In the genomic region with DNA sequence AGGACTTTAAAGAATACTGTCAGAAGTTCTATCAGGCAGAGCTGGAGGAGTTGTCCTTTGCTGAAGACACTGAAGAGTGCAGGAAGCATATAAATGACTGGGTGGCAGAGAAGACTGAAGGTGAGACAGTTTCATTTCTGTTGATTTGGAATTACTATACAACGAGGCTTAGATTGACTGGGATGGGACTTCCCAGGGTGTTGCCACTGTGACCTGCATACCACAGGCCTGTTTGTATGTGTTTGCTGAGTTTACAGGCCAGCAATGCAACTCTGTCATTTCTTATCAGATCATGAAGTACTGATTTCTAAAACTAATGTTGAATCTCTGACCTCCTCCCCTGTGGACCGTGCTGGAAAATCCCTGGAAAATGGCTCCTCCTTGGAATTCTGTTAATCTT, we compare ENCODE assay signal across 29 cellular contexts. TPM values are rescaled to one million over a fixed set of nuclear protein-coding genes. Genes with fewer than 3 reads are reported as not detected.
"Had no signal": no experiment of that assay in that cellular context is flagged by ENCODE, and none has a peak within 500 bp of the region (broad histone marks: within the 10 kb centered on the region; RNA-seq: fewer than 3 reads in every experiment).

No MANE protein-coding gene starts in this region.

- H3K4me3 ChIP-seq: coronary artery, esophagus squamous epithelium, gastroesophageal sphincter, thoracic aorta, upper lobe of right lung had no signal

- ATAC-seq: gastroesophageal sphincter; left cardiac atrium; stimulated activated memory B cell treated with anti-CD40 and anti-IgM and Interleukin-4, amounts not matched to agents 10 μg/mL and 1 μg/mL and 100 μg/mL, for 72 hours had no signal

- H3K27me3 Mint-ChIP-seq: activated naive CD8-positive, alpha-beta T cell treated with anti-CD3 and anti-CD28 coated beads for 36 hours; activated T-cell treated with anti-CD3 and anti-CD28 coated beads, Interleukin-2, amount 50 U/mL, for 24 hours; memory B cell; stimulated activated memory B cell treated with anti-CD40 and anti-IgM and Interleukin-4, amounts not matched to agents 10 μg/mL and 1 μg/mL and 100 μg/mL, for 72 hours had no signal

- DNase-seq: activated CD4-positive, alpha-beta T cell treated with anti-CD3 and anti-CD28 coated beads, Interleukin-2, amount 50 U/mL, for 1 hour; activated CD4-positive, CD25-positive, alpha-beta regulatory T cell treated with anti-CD3 and anti-CD28 coated beads, Interleukin-2, amount 50 U/mL, for 72 hours; activated CD8-positive, alpha-beta memory T cell treated with anti-CD3 and anti-CD28 coated beads for 24 hours; activated CD8-positive, alpha-beta memory T cell treated with anti-CD3 and anti-CD28 coated beads, Interleukin-2, amount 50 U/mL, for 4 hours; activated naive CD4-positive, alpha-beta T cell treated with Interleukin-2 at 50 U/mL for 16 hours; activated naive CD8-positive, alpha-beta T cell treated with anti-CD3 and anti-CD28 coated beads for 36 hours; activated T-cell treated with anti-CD3 and anti-CD28 coated beads, Interleukin-2, amount 50 U/mL, for 24 hours; cerebellar nuclear complex; endodermal cell; esophagus squamous epithelium; head of caudate nucleus; left cardiac atrium; nucleus accumbens; posterior cingulate gyrus; small intestine; stimulated activated CD4-positive, alpha-beta T cell treated with anti-CD3 and anti-CD28 coated beads, Interleukin-2, amount 100 ng/mL, for 24 hours; T-helper 1 cell; upper lobe of right lung; WERI-Rb-1 had no signal

- H3K36me3 ChIP-seq: WERI-Rb-1 had no signal

- H3K4me3 Mint-ChIP-seq: activated naive CD8-positive, alpha-beta T cell treated with anti-CD3 and anti-CD28 coated beads for 36 hours; activated T-cell treated with anti-CD3 and anti-CD28 coated beads, Interleukin-2, amount 50 U/mL, for 24 hours; endodermal cell; memory B cell; nephron; stimulated activated memory B cell treated with anti-CD40 and anti-IgM and Interleukin-4, amounts not matched to agents 10 μg/mL and 1 μg/mL and 100 μg/mL, for 72 hours had no signal

- FAIRE-seq: astrocyte, islet of Langerhans, small intestine, TTC549 had no signal

- H3K27ac Mint-ChIP-seq: activated naive CD8-positive, alpha-beta T cell treated with anti-CD3 and anti-CD28 coated beads for 36 hours; activated T-cell treated with anti-CD3 and anti-CD28 coated beads, Interleukin-2, amount 50 U/mL, for 24 hours; endodermal cell; memory B cell; nephron; stimulated activated memory B cell treated with anti-CD40 and anti-IgM and Interleukin-4, amounts not matched to agents 10 μg/mL and 1 μg/mL and 100 μg/mL, for 72 hours had no signal

- H3K9me3 Mint-ChIP-seq: activated naive CD8-positive, alpha-beta T cell treated with anti-CD3 and anti-CD28 coated beads for 36 hours; activated T-cell treated with anti-CD3 and anti-CD28 coated beads, Interleukin-2, amount 50 U/mL, for 24 hours; endodermal cell; memory B cell; nephron; stimulated activated memory B cell treated with anti-CD40 and anti-IgM and Interleukin-4, amounts not matched to agents 10 μg/mL and 1 μg/mL and 100 μg/mL, for 72 hours had no signal

- H3K4me1 ChIP-seq: upper lobe of right lung had no signal

- H3K9me3 ChIP-seq: esophagus squamous epithelium, gastroesophageal sphincter, thoracic aorta, upper lobe of right lung had no signal

- H3K27me3 ChIP-seq: esophagus squamous epithelium, gastroesophageal sphincter, upper lobe of right lung had no signal

- H3K27ac ChIP-seq: coronary artery, esophagus squamous epithelium, gastroesophageal sphincter, thoracic aorta, upper lobe of right lung, WERI-Rb-1 had no signal

RNA-seq across cellular contexts. Expression of a gene that starts 32.6 kb away (rescaled TPM):
- total RNA-seq: gastroesophageal sphincter, myocyte, thoracic aorta had no signal
